In the genomic region with DNA sequence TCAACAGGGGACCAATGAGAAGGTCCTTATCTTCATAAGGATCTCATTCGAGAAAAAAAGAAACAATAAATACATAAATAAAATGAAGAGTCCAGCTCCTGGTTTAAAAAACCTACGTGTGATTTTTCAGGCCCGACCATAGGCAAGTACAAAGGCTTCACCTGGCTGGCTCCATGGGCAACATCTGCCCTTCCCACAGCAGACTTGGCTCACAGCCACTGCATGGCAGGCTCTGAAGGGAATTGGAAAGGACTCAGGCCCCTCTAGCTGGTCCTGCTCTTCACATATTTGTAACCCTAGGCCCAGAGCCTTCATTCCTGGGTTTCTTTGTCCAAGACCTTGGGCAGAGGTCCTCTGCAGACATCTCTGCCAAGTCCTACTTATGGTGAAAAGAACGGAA, we compare ENCODE assay signal across 17 cellular contexts.
"Had no signal": no experiment of that assay in that cellular context is flagged by ENCODE, and none has a peak within 500 bp of the region (broad histone marks: within the 10 kb centered on the region; RNA-seq: fewer than 3 reads in every experiment).

No MANE protein-coding gene starts in this region.

- H3K27ac ChIP-seq: adrenal gland, esophagus squamous epithelium, lower lobe of right lung, neutrophil, spleen, tibial artery, uterus, WERI-Rb-1 had no signal

- H3K4me1 Mint-ChIP-seq: naive thymus-derived CD8-positive, alpha-beta T cell; stimulated activated naive B cell treated with anti-CD40 and anti-IgM and Interleukin-4, amounts not matched to agents 10 μg/mL and 1 μg/mL and 100 μg/mL, for 72 hours had no signal

- H3K27ac Mint-ChIP-seq: activated naive CD4-positive, alpha-beta T cell treated with anti-CD3 and anti-CD28 coated beads, Interleukin-2, amount 50 U/mL, for 72 hours; effector memory CD8-positive, alpha-beta T cell; naive thymus-derived CD8-positive, alpha-beta T cell; stimulated activated naive B cell treated with anti-CD40 and anti-IgM and Interleukin-4, amounts not matched to agents 10 μg/mL and 1 μg/mL and 100 μg/mL, for 72 hours had no signal

- DNase-seq: activated CD4-positive, alpha-beta T cell treated with anti-CD3 and anti-CD28 coated beads for 1 hour; activated CD4-positive, alpha-beta T cell treated with anti-CD3 and anti-CD28 coated beads, Interleukin-2, amount 50 U/mL, for 4 hours; activated gamma-delta T cell treated with Interleukin-2 at 50 U/mL for 16 hours; adrenal gland; effector memory CD8-positive, alpha-beta T cell; esophagus squamous epithelium; lower lobe of right lung; naive thymus-derived CD8-positive, alpha-beta T cell; retina; spleen; stimulated activated CD4-positive, alpha-beta T cell treated with anti-CD3 and anti-CD28 coated beads, Interleukin-4, amount 100 ng/mL, for 4 hours; stimulated activated naive B cell treated with anti-CD40 and anti-IgM and Interleukin-4, amounts not matched to agents 10 μg/mL and 1 μg/mL and 100 μg/mL, for 72 hours; tibial artery; uterus; WERI-Rb-1 had no signal

- ATAC-seq: activated naive CD4-positive, alpha-beta T cell treated with anti-CD3 and anti-CD28 coated beads, Interleukin-2, amount 50 U/mL, for 72 hours; effector memory CD8-positive, alpha-beta T cell; lower lobe of right lung; naive thymus-derived CD8-positive, alpha-beta T cell; stimulated activated naive B cell treated with anti-CD40 and anti-IgM and Interleukin-4, amounts not matched to agents 10 μg/mL and 1 μg/mL and 100 μg/mL, for 72 hours had no signal

- H3K36me3 Mint-ChIP-seq: activated naive CD4-positive, alpha-beta T cell treated with anti-CD3 and anti-CD28 coated beads, Interleukin-2, amount 50 U/mL, for 72 hours; naive thymus-derived CD8-positive, alpha-beta T cell; stimulated activated naive B cell treated with anti-CD40 and anti-IgM and Interleukin-4, amounts not matched to agents 10 μg/mL and 1 μg/mL and 100 μg/mL, for 72 hours had no signal

- H3K4me3 Mint-ChIP-seq: effector memory CD8-positive, alpha-beta T cell; naive thymus-derived CD8-positive, alpha-beta T cell; stimulated activated naive B cell treated with anti-CD40 and anti-IgM and Interleukin-4, amounts not matched to agents 10 μg/mL and 1 μg/mL and 100 μg/mL, for 72 hours had no signal

- H3K9me3 Mint-ChIP-seq: naive thymus-derived CD8-positive, alpha-beta T cell had no signal
